ENCODE assay signal across 1 cellular context in genomic region chr5:80960531-80961375, GRCh38.
TF ChIP-seq lines count a peak whose summit lies in the region.

No MANE protein-coding gene starts in this region.

TF ChIP-seq in IMR-90, 13 proteins besides CTCF, POLR2A, EP300 and RAD21:
- no peak for TF ChIP-seq NFE2L2 (IDR thresholded peaks at IDR 0.05; ENCODE audit: low read depth, low read length)
- no peak for TF ChIP-seq RFX5 (IDR thresholded peaks at IDR 0.05; ENCODE audit: low read depth, low read length)
- no peak for TF ChIP-seq ELK1 (IDR thresholded peaks at IDR 0.05; ENCODE audit: borderline replicate concordance, low read depth, low read length)
- TF ChIP-seq FOS (IDR thresholded peaks at IDR 0.05; ENCODE audit: low read depth, low read length) = no peak
- no peak for TF ChIP-seq RCOR1 (IDR thresholded peaks at IDR 0.05; ENCODE audit: insufficient replicate concordance, low read length)
- no peak for TF ChIP-seq SMC3 (IDR thresholded peaks at IDR 0.05; ENCODE audit: low read depth, low read length)
- TF ChIP-seq MAFK (IDR thresholded peaks at IDR 0.05; ENCODE audit: low read depth, low read length) = no peak
- TF ChIP-seq, protein P1, sequence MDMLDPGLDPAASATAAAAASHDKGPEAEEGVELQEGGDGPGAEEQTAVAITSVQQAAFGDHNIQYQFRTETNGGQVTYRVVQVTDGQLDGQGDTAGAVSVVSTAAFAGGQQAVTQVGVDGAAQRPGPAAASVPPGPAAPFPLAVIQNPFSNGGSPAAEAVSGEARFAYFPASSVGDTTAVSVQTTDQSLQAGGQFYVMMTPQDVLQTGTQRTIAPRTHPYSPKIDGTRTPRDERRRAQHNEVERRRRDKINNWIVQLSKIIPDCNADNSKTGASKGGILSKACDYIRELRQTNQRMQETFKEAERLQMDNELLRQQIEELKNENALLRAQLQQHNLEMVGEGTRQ (IDR thresholded peaks at IDR 0.05; ENCODE audit: low read depth, low read length) = no peak
